ENCODE assay signal across 8 cellular contexts in genomic region chrX:47217121-47217851, GRCh38. TPM values are rescaled to one million over a fixed set of nuclear protein-coding genes. Genes with fewer than 3 reads are reported as not detected.
DNase-seq lines count a peak whose midpoint lies in the region; ATAC-seq and TF ChIP-seq lines count a peak whose summit lies in the region.

No MANE protein-coding gene starts in this region.

- TSS peak; percentile 61 for BruUV-seq in PC-9 (replicated peaks; lab: Mats Ljungman, UMichigan)

- no peaks in the 10 kb centered on the region for H3K9me2 ChIP-seq in PC-9 (ENCODE audit: insufficient read depth)

- DNase-seq in NOMO-1 treated with DMSO at 0.1 percent for 48 hours (lab: John Stamatoyannopoulos, UW; ENCODE audit: unreplicated experiment) (peak; percentile 21), NOMO-1 treated with dmso at 0.1 percent for 144 hours (lab: John Stamatoyannopoulos, UW; ENCODE audit: unreplicated experiment) (no peak), PC-9 (peak; percentile 35 to 68), immature natural killer cell (no peak), NCI-H187 (lab: John Stamatoyannopoulos, UW) (no peak)

- no peaks in the 10 kb centered on the region for H3K36me3 ChIP-seq in PC-9 (ENCODE audit: low read depth)

- peak overlapping the region; percentile 48; the same call in 1 of the 2 replicates for H3K4me3 ChIP-seq in PC-9

- no peaks in the 10 kb centered on the region for H3K27me3 ChIP-seq in PC-9 (ENCODE audit: insufficient read depth, low read depth)

- peaks cover 11% of the 10 kb centered on the region for H3K4me1 ChIP-seq in PC-9 (replicated peaks; ENCODE audit: insufficient read depth)

- H2AFZ ChIP-seq in PC-9: no peak overlapping the region; the same call in 1 of the 2 replicates

- intact Hi-C loops in PC-9 (cut with micrococcal nuclease; ENCODE audit: unreplicated experiment): loop anchor here (5.0 kb wide), 3 partner anchors 80 to 145 kb away; no protein-coding TSS in a partner anchor

- CTCF ChIA-PET in PC-9 (lab: Charles Lee): no interaction called here

- ATAC-seq in stimulated activated memory B cell treated with anti-CD40 and anti-IgM and Interleukin-4, amounts not matched to agents 10 μg/mL and 1 μg/mL and 100 μg/mL, for 72 hours: no peak
- ATAC-seq in GM21825 (IDR thresholded peaks at IDR 0.05; ENCODE audit: unreplicated experiment): no peak

- H3K9me3 ChIP-seq in PC-9 (ENCODE audit: insufficient read depth, low read depth): no peaks in the 10 kb centered on the region

- POLR2A ChIA-PET in PC-9 (lab: Charles Lee; ENCODE audit: unreplicated experiment): no interaction called here

- H3K4me3 Mint-ChIP-seq in brain (peak overlapping the region; percentile 95 to 96 (median 95)), immature natural killer cell (peak overlapping the region; percentile 88 to 96 (median 94))
- peak overlapping the region; percentile 98 for H3K4me3 Mint-ChIP-seq in stimulated activated memory B cell treated with anti-CD40 and anti-IgM and Interleukin-4, amounts not matched to agents 10 μg/mL and 1 μg/mL and 100 μg/mL, for 72 hours

- H3K27me3 Mint-ChIP-seq in brain (peaks cover 7% of the 10 kb centered on the region), immature natural killer cell (ENCODE audit: low read depth in 3 of 3) (peaks cover 12 to 15% (median 15%) of the 10 kb centered on the region in 3 donors)
- H3K27me3 Mint-ChIP-seq in stimulated activated memory B cell treated with anti-CD40 and anti-IgM and Interleukin-4, amounts not matched to agents 10 μg/mL and 1 μg/mL and 100 μg/mL, for 72 hours: no peaks in the 10 kb centered on the region

- peak overlapping the region; percentile 90 for H3K27ac ChIP-seq in PC-9

- H3F3A ChIP-seq in PC-9 (ENCODE audit: insufficient read depth, low read depth): peaks cover 9% of the 10 kb centered on the region

- H3K27ac Mint-ChIP-seq in brain (peak overlapping the region; percentile 100), immature natural killer cell (peak overlapping the region; percentile 98 to 99 (median 98))
- H3K27ac Mint-ChIP-seq in stimulated activated memory B cell treated with anti-CD40 and anti-IgM and Interleukin-4, amounts not matched to agents 10 μg/mL and 1 μg/mL and 100 μg/mL, for 72 hours: peak overlapping the region; percentile 99

- no peak for TF ChIP-seq CTCF in PC-9 (conservative IDR thresholded peaks at IDR 0.05)
- no peak for TF ChIP-seq CTCF in brain (conservative IDR thresholded peaks at IDR 0.05)

- peak overlapping the region; percentile 74 for H3K4me2 ChIP-seq in PC-9

- H4K20me1 ChIP-seq in PC-9 (ENCODE audit: insufficient read depth): peaks cover 4% of the 10 kb centered on the region

- peaks cover 28% of the 10 kb centered on the region for H3K79me2 ChIP-seq in PC-9 (ENCODE audit: low read depth)

- H3K36me3 Mint-ChIP-seq in brain (peaks cover 53% of the 10 kb centered on the region), immature natural killer cell (peaks cover 0 to 41% (median 18%) of the 10 kb centered on the region in 3 donors)
- H3K36me3 Mint-ChIP-seq in stimulated activated memory B cell treated with anti-CD40 and anti-IgM and Interleukin-4, amounts not matched to agents 10 μg/mL and 1 μg/mL and 100 μg/mL, for 72 hours: peaks cover 36% of the 10 kb centered on the region

- H3K4me1 Mint-ChIP-seq in brain: peaks cover 50% of the 10 kb centered on the region
- peaks cover 35 to 38% of the 10 kb centered on the region in 2 donors for H3K4me1 Mint-ChIP-seq in immature natural killer cell
- H3K4me1 Mint-ChIP-seq in stimulated activated memory B cell treated with anti-CD40 and anti-IgM and Interleukin-4, amounts not matched to agents 10 μg/mL and 1 μg/mL and 100 μg/mL, for 72 hours: peaks cover 50% of the 10 kb centered on the region

- no peaks in the 10 kb centered on the region for H3K9me3 Mint-ChIP-seq in brain
- H3K9me3 Mint-ChIP-seq in immature natural killer cell: no peaks in the 10 kb centered on the region
- H3K9me3 Mint-ChIP-seq in stimulated activated memory B cell treated with anti-CD40 and anti-IgM and Interleukin-4, amounts not matched to agents 10 μg/mL and 1 μg/mL and 100 μg/mL, for 72 hours: no peaks in the 10 kb centered on the region

RNA-seq across cellular contexts. Expression of gene CDK16, which starts 1.2 kb away (rescaled TPM):
- total RNA-seq in PC-9 (2021): 67.7 and 82.1 TPM in 2 replicates
- 120 TPM for polyA plus RNA-seq in brain (ENCODE audit: insufficient read depth, low read depth, low replicate concordance)
- polyA plus RNA-seq in immature natural killer cell: 10 to 100 TPM in 1 of 3 donors, 1 to 10 TPM in 2; 3.0 to 16.6 (median 4.7) TPM

RNA-seq across cellular contexts. Expression of gene USP11, which starts 15.5 kb away (rescaled TPM):
- total RNA-seq in PC-9 (2021): 25.3 and 30.9 TPM in 2 replicates
- polyA plus RNA-seq in brain (ENCODE audit: insufficient read depth, low read depth, low replicate concordance): 390 TPM
- 100 to 1,000 TPM in 1 of 3 donors, 10 to 100 TPM in 2; 70.8 to 112 (median 96.5) TPM for polyA plus RNA-seq in immature natural killer cell

RNA-seq across cellular contexts. Expression of gene UBA1, which starts 23.7 kb away (rescaled TPM):
- 121 and 126 TPM in 2 replicates for total RNA-seq in PC-9 (2021)
- polyA plus RNA-seq in brain (ENCODE audit: insufficient read depth, low read depth, low replicate concordance): 361 TPM
- 100 to 1,000 TPM; 146 to 205 (median 167) TPM for polyA plus RNA-seq in immature natural killer cell

Comparison
In these comparisons a context has a peak if more than half of its experiments do, and no peak if none do; other contexts are left out.
1. DNase-seq: peak in NOMO-1 treated with DMSO at 0.1 percent for 48 hours (single experiment) and PC-9 (2 of 2); none in NOMO-1 treated with dmso at 0.1 percent for 144 hours (single experiment), immature natural killer cell (0 of 3) and NCI-H187 (0 of 2).
2. Peak in every context shown above with its lines, with median percentiles within 50 percentile points of each other: H3K27ac Mint-ChIP-seq and H3K4me3 Mint-ChIP-seq.